10 cellular contexts compared by ENCODE assay signal in genomic region chr4:146949559-146949958, GRCh38. TPM values are rescaled to one million over a fixed set of nuclear protein-coding genes. Genes with fewer than 3 reads are reported as not detected.
"Had no signal": no experiment of that assay in that cellular context is flagged by ENCODE, and none has a peak within 500 bp of the region (broad histone marks: within the 10 kb centered on the region; RNA-seq: fewer than 3 reads in every experiment).

No MANE protein-coding gene starts in this region.

- H3K36me3 Mint-ChIP-seq: IgD-negative memory B cell had no signal

- H3K27ac ChIP-seq: GM23248, HL-60 had no signal

- H3K9ac ChIP-seq: GM23248 had no signal

- DNase-seq: GM23248, GOT3, H7, HFFc6 had no signal

- H3K9me3 ChIP-seq: HAP-1 had no signal

- H3K9me3 Mint-ChIP-seq: HFFc6, IgD-negative memory B cell had no signal

- H2AFZ ChIP-seq: GM23248 had no signal

- H3K4me3 ChIP-seq: GM23248, HAP-1 had no signal

- H3K4me1 ChIP-seq: HAP-1 had no signal

- ATAC-seq: HCT116, HepG2 had no signal

- H3K36me3 ChIP-seq: HAP-1 had no signal

- H3K27ac Mint-ChIP-seq: HFFc6, IgD-negative memory B cell had no signal

- H3K4me3 Mint-ChIP-seq: HFFc6 had no signal

RNA-seq across cellular contexts. Expression of gene TTC29, which starts 3.9 kb away (rescaled TPM):
- total RNA-seq: GM23248, H4, H7, HepG2 had no signal
- polyA plus RNA-seq: GM23248, HepG2, IgD-negative memory B cell had no signal
